17 cellular contexts compared by ENCODE assay signal in the genomic region with DNA sequence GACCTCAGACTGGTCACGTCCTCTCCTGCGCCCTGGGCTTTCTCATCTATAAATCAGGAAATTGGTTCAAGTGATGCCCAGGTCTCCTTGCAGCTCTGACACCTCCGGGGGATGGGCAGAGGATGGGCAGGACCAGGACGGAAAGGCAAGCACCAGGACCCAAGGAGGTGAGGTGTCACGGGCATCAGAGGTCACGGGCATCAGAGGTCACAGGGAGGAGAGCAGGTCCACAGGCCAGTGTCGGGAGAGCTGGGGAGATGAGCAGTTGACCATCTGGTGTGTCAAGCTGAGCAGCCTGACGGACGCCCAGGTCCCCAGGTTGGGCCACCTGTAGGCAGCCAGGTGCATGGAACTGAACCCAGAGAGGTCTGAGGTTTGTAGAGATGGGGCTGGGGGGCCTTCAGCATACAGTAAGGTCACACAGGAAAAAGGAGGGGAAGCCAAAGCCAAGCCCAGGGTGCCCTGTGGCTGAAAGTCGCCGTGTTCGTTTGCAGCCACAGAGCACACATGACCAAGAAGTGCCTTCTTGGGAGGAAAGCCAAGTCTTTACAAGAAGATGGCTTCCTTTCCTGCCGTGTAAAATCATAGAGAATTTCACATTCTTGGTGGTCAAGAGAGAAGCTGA.
"Had no signal": no experiment of that assay in that cellular context is flagged by ENCODE, and none has a peak within 500 bp of the region (broad histone marks: within the 10 kb centered on the region; RNA-seq: fewer than 3 reads in every experiment).

No MANE protein-coding gene starts in this region.

- H3K4me3 ChIP-seq: heart right ventricle, prostate gland, right lobe of liver, stomach, thoracic aorta, transverse colon had no signal

- DNase-seq: effector memory CD4-positive, alpha-beta T cell; heart right ventricle; hypothalamus; kidney glomerular epithelial cell; mammary epithelial cell; naive thymus-derived CD4-positive, alpha-beta T cell; retina; stimulated activated CD4-positive, alpha-beta T cell treated with anti-CD3 and anti-CD28 coated beads, Interleukin-4, amount 100 ng/mL, for 1 hour; stomach; substantia nigra; transverse colon had no signal

- H3K27me3 ChIP-seq: right lobe of liver, stomach, transverse colon had no signal

- H3K27ac Mint-ChIP-seq: stimulated activated memory B cell treated with anti-CD40 and anti-IgM and Interleukin-4, amounts not matched to agents 10 μg/mL and 1 μg/mL and 100 μg/mL, for 72 hours had no signal

- H3K4me3 Mint-ChIP-seq: naive thymus-derived CD4-positive, alpha-beta T cell; stimulated activated memory B cell treated with anti-CD40 and anti-IgM and Interleukin-4, amounts not matched to agents 10 μg/mL and 1 μg/mL and 100 μg/mL, for 72 hours had no signal

- H3K36me3 ChIP-seq: prostate gland, right lobe of liver, thoracic aorta, transverse colon had no signal

- H3K9ac ChIP-seq: parathyroid adenoma had no signal

- H3K4me1 Mint-ChIP-seq: stimulated activated memory B cell treated with anti-CD40 and anti-IgM and Interleukin-4, amounts not matched to agents 10 μg/mL and 1 μg/mL and 100 μg/mL, for 72 hours had no signal

- H3K79me2 ChIP-seq: parathyroid adenoma had no signal

- H3K27ac ChIP-seq: heart right ventricle, parathyroid adenoma, prostate gland, right lobe of liver, thoracic aorta, transverse colon had no signal

- H2AFZ ChIP-seq: parathyroid adenoma had no signal

- H3K27me3 Mint-ChIP-seq: naive thymus-derived CD4-positive, alpha-beta T cell; stimulated activated memory B cell treated with anti-CD40 and anti-IgM and Interleukin-4, amounts not matched to agents 10 μg/mL and 1 μg/mL and 100 μg/mL, for 72 hours had no signal

- H3K9me3 ChIP-seq: heart right ventricle, prostate gland, right lobe of liver, stomach, thoracic aorta, transverse colon had no signal

- H3K4me1 ChIP-seq: prostate gland, right lobe of liver, transverse colon had no signal

- ATAC-seq: esophagus mucosa; heart right ventricle; naive thymus-derived CD4-positive, alpha-beta T cell; right lobe of liver; stimulated activated memory B cell treated with anti-CD40 and anti-IgM and Interleukin-4, amounts not matched to agents 10 μg/mL and 1 μg/mL and 100 μg/mL, for 72 hours had no signal
